ENCODE assay signal across 1 cellular context in the genomic region with DNA sequence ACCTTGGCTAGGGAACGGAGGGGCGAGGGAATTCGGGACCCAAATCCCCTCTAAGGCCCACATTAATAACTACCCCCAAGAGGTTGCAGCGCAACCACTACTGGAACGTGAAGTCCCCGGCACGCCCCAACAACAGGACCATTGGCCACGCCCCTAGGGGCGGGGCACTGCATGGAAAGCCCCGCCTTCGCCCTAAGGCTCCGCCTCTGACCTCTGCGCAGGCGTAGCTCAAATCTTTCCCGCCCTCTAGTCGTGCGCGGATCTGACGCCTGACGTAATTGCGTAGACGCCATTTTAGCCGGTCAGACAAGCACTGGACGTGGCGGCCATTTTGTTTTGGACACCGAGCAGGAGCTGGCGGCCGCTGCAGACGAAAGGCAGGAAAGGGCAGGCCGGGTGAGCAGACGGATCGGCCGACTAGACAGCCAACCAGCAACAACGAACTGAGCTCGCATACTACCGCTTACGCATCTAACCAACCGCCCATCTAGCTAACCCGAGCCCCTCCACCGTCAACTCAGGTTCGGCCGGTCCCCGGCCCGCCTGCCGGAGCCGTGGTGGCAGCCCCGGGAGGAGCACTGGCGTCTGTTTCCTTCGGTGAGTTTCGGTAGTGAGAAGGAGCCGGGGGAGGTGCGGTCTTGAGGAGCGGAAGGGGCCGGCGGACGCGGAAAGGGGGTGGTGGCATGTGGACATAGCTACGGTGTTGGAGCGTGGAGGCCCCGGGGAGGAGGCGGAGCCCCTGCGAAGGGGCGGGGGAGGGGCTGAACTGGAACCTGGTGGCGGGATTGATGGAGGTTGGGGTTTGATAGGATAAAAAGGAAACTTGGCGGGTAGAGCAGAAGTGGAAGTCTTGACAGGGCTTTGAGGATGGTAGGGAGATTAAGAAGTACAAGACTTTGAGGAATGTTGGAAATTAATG.
A peak's percentile ranks its signal among the peaks of the same experiment; 100 is the strongest.
TF ChIP-seq lines count a peak whose summit lies in the region.

A gene with protein sequence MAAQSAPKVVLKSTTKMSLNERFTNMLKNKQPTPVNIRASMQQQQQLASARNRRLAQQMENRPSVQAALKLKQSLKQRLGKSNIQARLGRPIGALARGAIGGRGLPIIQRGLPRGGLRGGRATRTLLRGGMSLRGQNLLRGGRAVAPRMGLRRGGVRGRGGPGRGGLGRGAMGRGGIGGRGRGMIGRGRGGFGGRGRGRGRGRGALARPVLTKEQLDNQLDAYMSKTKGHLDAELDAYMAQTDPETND (plus strand): TSS at position 320 of the 919 bp plus-strand sequence. CDS start 2,523 bp downstream, outside the sequence.

TF ChIP-seq in HEK293, 187 proteins besides CTCF, POLR2A, EP300 and RAD21 (continued from another document and continues in another):
- TF ChIP-seq, protein P1, sequence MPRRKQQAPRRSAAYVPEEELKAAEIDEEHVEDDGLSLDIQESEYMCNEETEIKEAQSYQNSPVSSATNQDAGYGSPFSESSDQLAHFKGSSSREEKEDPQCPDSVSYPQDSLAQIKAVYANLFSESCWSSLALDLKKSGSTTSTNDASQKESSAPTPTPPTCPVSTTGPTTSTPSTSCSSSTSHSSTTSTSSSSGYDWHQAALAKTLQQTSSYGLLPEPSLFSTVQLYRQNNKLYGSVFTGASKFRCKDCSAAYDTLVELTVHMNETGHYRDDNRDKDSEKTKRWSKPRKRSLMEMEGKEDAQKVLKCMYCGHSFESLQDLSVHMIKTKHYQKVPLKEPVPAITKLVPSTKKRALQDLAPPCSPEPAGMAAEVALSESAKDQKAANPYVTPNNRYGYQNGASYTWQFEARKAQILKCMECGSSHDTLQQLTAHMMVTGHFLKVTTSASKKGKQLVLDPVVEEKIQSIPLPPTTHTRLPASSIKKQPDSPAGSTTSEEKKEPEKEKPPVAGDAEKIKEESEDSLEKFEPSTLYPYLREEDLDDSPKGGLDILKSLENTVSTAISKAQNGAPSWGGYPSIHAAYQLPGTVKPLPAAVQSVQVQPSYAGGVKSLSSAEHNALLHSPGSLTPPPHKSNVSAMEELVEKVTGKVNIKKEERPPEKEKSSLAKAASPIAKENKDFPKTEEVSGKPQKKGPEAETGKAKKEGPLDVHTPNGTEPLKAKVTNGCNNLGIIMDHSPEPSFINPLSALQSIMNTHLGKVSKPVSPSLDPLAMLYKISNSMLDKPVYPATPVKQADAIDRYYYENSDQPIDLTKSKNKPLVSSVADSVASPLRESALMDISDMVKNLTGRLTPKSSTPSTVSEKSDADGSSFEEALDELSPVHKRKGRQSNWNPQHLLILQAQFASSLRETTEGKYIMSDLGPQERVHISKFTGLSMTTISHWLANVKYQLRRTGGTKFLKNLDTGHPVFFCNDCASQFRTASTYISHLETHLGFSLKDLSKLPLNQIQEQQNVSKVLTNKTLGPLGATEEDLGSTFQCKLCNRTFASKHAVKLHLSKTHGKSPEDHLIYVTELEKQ (tag by site-specific recombination; IDR thresholded peaks at IDR 0.05; ENCODE audit: borderline replicate concordance) = peak; percentile 46; the same call in 1 of the 2 replicates
- TF ChIP-seq PRDM1 (tag by site-specific recombination; IDR thresholded peaks at IDR 0.05) = no peak
- TF ChIP-seq, protein P2, sequence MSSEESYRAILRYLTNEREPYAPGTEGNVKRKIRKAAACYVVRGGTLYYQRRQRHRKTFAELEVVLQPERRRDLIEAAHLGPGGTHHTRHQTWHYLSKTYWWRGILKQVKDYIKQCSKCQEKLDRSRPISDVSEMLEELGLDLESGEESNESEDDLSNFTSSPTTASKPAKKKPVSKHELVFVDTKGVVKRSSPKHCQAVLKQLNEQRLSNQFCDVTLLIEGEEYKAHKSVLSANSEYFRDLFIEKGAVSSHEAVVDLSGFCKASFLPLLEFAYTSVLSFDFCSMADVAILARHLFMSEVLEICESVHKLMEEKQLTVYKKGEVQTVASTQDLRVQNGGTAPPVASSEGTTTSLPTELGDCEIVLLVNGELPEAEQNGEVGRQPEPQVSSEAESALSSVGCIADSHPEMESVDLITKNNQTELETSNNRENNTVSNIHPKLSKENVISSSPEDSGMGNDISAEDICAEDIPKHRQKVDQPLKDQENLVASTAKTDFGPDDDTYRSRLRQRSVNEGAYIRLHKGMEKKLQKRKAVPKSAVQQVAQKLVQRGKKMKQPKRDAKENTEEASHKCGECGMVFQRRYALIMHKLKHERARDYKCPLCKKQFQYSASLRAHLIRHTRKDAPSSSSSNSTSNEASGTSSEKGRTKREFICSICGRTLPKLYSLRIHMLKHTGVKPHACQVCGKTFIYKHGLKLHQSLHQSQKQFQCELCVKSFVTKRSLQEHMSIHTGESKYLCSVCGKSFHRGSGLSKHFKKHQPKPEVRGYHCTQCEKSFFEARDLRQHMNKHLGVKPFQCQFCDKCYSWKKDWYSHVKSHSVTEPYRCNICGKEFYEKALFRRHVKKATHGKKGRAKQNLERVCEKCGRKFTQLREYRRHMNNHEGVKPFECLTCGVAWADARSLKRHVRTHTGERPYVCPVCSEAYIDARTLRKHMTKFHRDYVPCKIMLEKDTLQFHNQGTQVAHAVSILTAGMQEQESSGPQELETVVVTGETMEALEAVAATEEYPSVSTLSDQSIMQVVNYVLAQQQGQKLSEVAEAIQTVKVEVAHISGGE (tag by site-specific recombination; conservative IDR thresholded peaks at IDR 0.05; ENCODE audit: low read depth) = peak; percentile 80
- TF ChIP-seq ZNF623 (tag by site-specific recombination; IDR thresholded peaks at IDR 0.05) = no peak
- TF ChIP-seq ZNF202 (tag by site-specific recombination; IDR thresholded peaks at IDR 0.05; ENCODE audit: borderline replicate concordance) = no peak
- peak; percentile 44 for TF ChIP-seq ZNF76 (tag by site-specific recombination; IDR thresholded peaks at IDR 0.05; ENCODE audit: borderline replicate concordance, low read depth)
- TF ChIP-seq ZNF341 (tag by site-specific recombination; IDR thresholded peaks at IDR 0.05; ENCODE audit: low read depth) = peak; percentile 91
- TF ChIP-seq, protein P3, sequence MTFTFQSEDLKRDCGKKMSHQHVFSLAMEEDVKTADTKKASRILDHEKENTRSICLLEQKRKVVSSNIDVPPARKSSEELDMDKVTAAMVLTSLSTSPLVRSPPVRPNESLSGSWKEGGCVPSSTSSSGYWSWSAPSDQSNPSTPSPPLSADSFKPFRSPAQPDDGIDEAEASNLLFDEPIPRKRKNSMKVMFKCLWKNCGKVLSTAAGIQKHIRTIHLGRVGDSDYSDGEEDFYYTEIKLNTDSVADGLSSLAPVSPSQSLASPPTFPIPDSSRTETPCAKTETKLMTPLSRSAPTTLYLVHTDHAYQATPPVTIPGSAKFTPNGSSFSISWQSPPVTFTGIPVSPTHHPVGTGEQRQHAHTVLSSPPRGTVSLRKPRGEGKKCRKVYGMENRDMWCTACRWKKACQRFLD (tag by site-specific recombination; IDR thresholded peaks at IDR 0.05) = no peak
- TF ChIP-seq ZIC2 (tag by site-specific recombination; IDR thresholded peaks at IDR 0.05) = peak; percentile 42
- TF ChIP-seq ZNF624 (tag by site-specific recombination; IDR thresholded peaks at IDR 0.05) = no peak
- TF ChIP-seq, protein P4, sequence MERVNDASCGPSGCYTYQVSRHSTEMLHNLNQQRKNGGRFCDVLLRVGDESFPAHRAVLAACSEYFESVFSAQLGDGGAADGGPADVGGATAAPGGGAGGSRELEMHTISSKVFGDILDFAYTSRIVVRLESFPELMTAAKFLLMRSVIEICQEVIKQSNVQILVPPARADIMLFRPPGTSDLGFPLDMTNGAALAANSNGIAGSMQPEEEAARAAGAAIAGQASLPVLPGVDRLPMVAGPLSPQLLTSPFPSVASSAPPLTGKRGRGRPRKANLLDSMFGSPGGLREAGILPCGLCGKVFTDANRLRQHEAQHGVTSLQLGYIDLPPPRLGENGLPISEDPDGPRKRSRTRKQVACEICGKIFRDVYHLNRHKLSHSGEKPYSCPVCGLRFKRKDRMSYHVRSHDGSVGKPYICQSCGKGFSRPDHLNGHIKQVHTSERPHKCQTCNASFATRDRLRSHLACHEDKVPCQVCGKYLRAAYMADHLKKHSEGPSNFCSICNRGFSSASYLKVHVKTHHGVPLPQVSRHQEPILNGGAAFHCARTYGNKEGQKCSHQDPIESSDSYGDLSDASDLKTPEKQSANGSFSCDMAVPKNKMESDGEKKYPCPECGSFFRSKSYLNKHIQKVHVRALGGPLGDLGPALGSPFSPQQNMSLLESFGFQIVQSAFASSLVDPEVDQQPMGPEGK (tag by site-specific recombination; IDR thresholded peaks at IDR 0.05) = peak; percentile 79
- TF ChIP-seq, protein P5, sequence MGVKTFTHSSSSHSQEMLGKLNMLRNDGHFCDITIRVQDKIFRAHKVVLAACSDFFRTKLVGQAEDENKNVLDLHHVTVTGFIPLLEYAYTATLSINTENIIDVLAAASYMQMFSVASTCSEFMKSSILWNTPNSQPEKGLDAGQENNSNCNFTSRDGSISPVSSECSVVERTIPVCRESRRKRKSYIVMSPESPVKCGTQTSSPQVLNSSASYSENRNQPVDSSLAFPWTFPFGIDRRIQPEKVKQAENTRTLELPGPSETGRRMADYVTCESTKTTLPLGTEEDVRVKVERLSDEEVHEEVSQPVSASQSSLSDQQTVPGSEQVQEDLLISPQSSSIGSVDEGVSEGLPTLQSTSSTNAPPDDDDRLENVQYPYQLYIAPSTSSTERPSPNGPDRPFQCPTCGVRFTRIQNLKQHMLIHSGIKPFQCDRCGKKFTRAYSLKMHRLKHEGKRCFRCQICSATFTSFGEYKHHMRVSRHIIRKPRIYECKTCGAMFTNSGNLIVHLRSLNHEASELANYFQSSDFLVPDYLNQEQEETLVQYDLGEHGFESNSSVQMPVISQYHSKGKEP (tag by site-specific recombination; IDR thresholded peaks at IDR 0.05) = peak; percentile 8; the same call in 1 of the 2 replicates
- TF ChIP-seq ZNF747 (tag by site-specific recombination; IDR thresholded peaks at IDR 0.05) = no peak
- no peak for TF ChIP-seq MEIS1 (CRISPR knock-in tag; IDR thresholded peaks at IDR 0.05; ENCODE audit: borderline replicate concordance)
- TF ChIP-seq, protein P6, sequence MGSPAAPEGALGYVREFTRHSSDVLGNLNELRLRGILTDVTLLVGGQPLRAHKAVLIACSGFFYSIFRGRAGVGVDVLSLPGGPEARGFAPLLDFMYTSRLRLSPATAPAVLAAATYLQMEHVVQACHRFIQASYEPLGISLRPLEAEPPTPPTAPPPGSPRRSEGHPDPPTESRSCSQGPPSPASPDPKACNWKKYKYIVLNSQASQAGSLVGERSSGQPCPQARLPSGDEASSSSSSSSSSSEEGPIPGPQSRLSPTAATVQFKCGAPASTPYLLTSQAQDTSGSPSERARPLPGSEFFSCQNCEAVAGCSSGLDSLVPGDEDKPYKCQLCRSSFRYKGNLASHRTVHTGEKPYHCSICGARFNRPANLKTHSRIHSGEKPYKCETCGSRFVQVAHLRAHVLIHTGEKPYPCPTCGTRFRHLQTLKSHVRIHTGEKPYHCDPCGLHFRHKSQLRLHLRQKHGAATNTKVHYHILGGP (tag by site-specific recombination; IDR thresholded peaks at IDR 0.05) = no peak
- peak; percentile 88 for TF ChIP-seq ZSCAN30 (tag by site-specific recombination; IDR thresholded peaks at IDR 0.05)
- no peak for TF ChIP-seq ZNF670 (tag by site-specific recombination; IDR thresholded peaks at IDR 0.05; ENCODE audit: low read depth)
- no peak for TF ChIP-seq ZNF677 (tag by site-specific recombination; IDR thresholded peaks at IDR 0.05)
- TF ChIP-seq, protein P7, sequence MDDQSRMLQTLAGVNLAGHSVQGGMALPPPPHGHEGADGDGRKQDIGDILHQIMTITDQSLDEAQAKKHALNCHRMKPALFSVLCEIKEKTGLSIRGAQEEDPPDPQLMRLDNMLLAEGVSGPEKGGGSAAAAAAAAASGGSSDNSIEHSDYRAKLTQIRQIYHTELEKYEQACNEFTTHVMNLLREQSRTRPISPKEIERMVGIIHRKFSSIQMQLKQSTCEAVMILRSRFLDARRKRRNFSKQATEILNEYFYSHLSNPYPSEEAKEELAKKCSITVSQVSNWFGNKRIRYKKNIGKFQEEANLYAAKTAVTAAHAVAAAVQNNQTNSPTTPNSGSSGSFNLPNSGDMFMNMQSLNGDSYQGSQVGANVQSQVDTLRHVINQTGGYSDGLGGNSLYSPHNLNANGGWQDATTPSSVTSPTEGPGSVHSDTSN (CRISPR knock-in tag; IDR thresholded peaks at IDR 0.05) = no peak
- TF ChIP-seq, protein P8, sequence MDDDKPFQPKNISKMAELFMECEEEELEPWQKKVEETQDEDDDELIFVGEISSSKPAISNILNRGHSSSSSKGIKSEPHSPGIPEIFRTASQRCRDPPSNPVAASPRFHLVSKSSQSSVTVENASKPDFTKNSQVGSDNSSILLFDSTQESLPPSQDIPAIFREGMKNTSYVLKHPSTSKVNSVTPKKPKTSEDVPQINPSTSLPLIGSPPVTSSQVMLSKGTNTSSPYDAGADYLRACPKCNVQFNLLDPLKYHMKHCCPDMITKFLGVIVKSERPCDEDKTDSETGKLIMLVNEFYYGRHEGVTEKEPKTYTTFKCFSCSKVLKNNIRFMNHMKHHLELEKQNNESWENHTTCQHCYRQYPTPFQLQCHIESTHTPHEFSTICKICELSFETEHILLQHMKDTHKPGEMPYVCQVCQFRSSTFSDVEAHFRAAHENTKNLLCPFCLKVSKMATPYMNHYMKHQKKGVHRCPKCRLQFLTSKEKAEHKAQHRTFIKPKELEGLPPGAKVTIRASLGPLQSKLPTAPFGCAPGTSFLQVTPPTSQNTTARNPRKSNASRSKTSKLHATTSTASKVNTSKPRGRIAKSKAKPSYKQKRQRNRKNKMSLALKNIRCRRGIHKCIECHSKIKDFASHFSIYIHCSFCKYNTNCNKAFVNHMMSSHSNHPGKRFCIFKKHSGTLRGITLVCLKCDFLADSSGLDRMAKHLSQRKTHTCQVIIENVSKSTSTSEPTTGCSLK (tag by site-specific recombination; IDR thresholded peaks at IDR 0.05) = no peak
- TF ChIP-seq, protein P9, sequence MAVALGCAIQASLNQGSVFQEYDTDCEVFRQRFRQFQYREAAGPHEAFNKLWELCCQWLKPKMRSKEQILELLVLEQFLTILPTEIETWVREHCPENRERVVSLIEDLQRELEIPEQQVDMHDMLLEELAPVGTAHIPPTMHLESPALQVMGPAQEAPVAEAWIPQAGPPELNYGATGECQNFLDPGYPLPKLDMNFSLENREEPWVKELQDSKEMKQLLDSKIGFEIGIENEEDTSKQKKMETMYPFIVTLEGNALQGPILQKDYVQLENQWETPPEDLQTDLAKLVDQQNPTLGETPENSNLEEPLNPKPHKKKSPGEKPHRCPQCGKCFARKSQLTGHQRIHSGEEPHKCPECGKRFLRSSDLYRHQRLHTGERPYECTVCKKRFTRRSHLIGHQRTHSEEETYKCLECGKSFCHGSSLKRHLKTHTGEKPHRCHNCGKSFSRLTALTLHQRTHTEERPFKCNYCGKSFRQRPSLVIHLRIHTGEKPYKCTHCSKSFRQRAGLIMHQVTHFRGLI (tag by site-specific recombination; IDR thresholded peaks at IDR 0.05) = 0 out of 2 replicates have a peak, but pooled peaks have one; percentile 24
- TF ChIP-seq, protein P10, sequence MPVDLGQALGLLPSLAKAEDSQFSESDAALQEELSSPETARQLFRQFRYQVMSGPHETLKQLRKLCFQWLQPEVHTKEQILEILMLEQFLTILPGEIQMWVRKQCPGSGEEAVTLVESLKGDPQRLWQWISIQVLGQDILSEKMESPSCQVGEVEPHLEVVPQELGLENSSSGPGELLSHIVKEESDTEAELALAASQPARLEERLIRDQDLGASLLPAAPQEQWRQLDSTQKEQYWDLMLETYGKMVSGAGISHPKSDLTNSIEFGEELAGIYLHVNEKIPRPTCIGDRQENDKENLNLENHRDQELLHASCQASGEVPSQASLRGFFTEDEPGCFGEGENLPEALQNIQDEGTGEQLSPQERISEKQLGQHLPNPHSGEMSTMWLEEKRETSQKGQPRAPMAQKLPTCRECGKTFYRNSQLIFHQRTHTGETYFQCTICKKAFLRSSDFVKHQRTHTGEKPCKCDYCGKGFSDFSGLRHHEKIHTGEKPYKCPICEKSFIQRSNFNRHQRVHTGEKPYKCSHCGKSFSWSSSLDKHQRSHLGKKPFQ (tag by site-specific recombination; IDR thresholded peaks at IDR 0.05) = 0 out of 2 replicates have a peak, but pooled peaks have one; percentile 51
- TF ChIP-seq ZNF785 (tag by site-specific recombination; IDR thresholded peaks at IDR 0.05) = 0 out of 2 replicates have a peak, but pooled peaks have one; percentile 14
- TF ChIP-seq ZNF571 (tag by site-specific recombination; IDR thresholded peaks at IDR 0.05) = no peak
- TF ChIP-seq ZNF596 (tag by site-specific recombination; IDR thresholded peaks at IDR 0.05) = no peak
- TF ChIP-seq ZFP41 (tag by site-specific recombination; IDR thresholded peaks at IDR 0.05; ENCODE audit: borderline replicate concordance) = no peak
